Comparison of ENCODE assay signal across 8 cellular contexts in the genomic region with DNA sequence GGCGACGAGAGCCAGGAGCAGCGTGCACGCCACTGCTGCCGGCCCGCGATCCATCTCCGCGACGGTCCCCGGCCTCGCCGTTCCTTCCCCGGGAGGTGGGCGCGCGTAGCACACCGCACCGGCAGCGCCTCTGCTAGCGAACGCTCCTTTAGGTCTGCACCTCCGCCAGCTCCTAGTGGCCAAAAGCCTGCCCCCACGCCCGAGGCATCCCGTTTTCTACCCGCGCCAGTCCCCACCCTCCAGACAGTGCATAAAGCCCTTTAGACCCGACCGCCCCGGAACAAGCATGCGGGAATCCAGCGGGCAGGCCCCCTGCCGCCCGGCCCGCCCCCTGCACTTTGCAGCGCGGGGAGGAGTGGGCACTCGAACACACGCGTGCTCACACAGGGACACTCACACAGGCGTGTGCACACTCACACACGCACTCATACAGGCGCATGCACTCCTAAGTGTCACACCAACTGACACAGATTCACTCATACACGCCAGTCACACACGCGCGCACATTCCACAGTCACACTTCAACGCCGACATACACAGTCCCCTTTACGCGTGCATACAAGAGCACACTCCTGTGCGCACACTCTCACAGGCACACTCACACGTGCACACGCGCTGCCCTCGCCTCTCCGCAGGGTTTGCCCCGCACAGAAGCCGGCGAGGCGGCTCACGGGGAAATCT. TPM values are rescaled to one million over a fixed set of nuclear protein-coding genes. Genes with fewer than 3 reads are reported as not detected.
DNase-seq lines count a peak whose midpoint lies in the region; ATAC-seq and TF ChIP-seq lines count a peak whose summit lies in the region.

A gene (minus strand): TSS at position 189 of the 681 bp plus-strand sequence. CDS start 135 bp downstream, at position 54.

- peak within 1 kb of the TSS; percentile 15 to 60 (median 52) for H3K4me3 ChIP-seq in Peyer's patch
- peak within 1 kb of the TSS; percentile 41 to 89 (median 61) for H3K4me3 ChIP-seq in breast epithelium

- peak; percentile 1 for DNase-seq in EL
- peak in 1 of 3 donors; percentile 51 for DNase-seq in Peyer's patch
- DNase-seq in breast epithelium (ENCODE audit: low spot score in 2 of 2) = no peak
- peak in 1 of 2 donors; percentile 47 for DNase-seq in left colon
- DNase-seq in stimulated activated CD4-positive, alpha-beta T cell treated with anti-CD3 and anti-CD28 coated beads, Interleukin-15, amount 100 ng/mL, for 24 hours = peak; percentile 44
- DNase-seq in superior temporal gyrus (ENCODE audit: extremely low spot score) = no peak
- no peak for DNase-seq in foreskin melanocyte
- DNase-seq in NAMALWA (ENCODE audit: low spot score) = no peak

- TF ChIP-seq POLR2A in Peyer's patch (IDR thresholded peaks at IDR 0.05) = no peak
- no peak for TF ChIP-seq POLR2A in breast epithelium (IDR thresholded peaks at IDR 0.05)

- H3K4me1 ChIP-seq in Peyer's patch (peaks cover 0 to 37% (median 17%) of the 10 kb centered on the region in 4 donors), breast epithelium (peaks cover 0 to 10% of the 10 kb centered on the region in 2 donors)

- TF ChIP-seq CTCF in Peyer's patch (IDR thresholded peaks at IDR 0.05) (no peak), breast epithelium (IDR thresholded peaks at IDR 0.05) (peak in 2 of 3 donors; percentile 32 to 36)

- H3K36me3 ChIP-seq in Peyer's patch = no peaks in the 10 kb centered on the region
- H3K36me3 ChIP-seq in breast epithelium = no peaks in the 10 kb centered on the region

- intact Hi-C loops in breast epithelium (cut with DNase I; ENCODE audit: low total_unique reads) = no loop called here
- intact Hi-C loops in left colon (cut with DNase I, micrococcal nuclease) = no loop called here

- peak; percentile 65 for ATAC-seq in left colon

- H3K27ac ChIP-seq in Peyer's patch = no peak within 1 kb of the TSS
- peak within 1 kb of the TSS; percentile 46 to 62 for H3K27ac ChIP-seq in breast epithelium

- H3K9me3 ChIP-seq in Peyer's patch = no peaks in the 10 kb centered on the region
- no peaks in the 10 kb centered on the region for H3K9me3 ChIP-seq in breast epithelium

- peaks cover 0 to 19% of the 10 kb centered on the region in 2 donors for H3K27me3 ChIP-seq in Peyer's patch
- H3K27me3 ChIP-seq in breast epithelium = peaks cover 0 to 7% of the 10 kb centered on the region in 2 donors

RNA-seq across cellular contexts. Expression of the gene that starts here (rescaled TPM):
- total RNA-seq in Peyer's patch (not detected), breast epithelium (10 to 100 TPM in 2 of 3 donors, under 1 TPM in 1; under 0.01 to 60.4 (median 19.7) TPM), left colon (not detected)

Comparison
In these comparisons a context has a peak if more than half of its experiments do, and no peak if none do; other contexts are left out.
1. Peak in ATAC-seq in left colon; RNA of the gene not detected or under 1 TPM.
2. DNase-seq: peak in EL (single experiment) and stimulated activated CD4-positive, alpha-beta T cell treated with anti-CD3 and anti-CD28 coated beads, Interleukin-15, amount 100 ng/mL, for 24 hours (single experiment); none in breast epithelium (0 of 2), superior temporal gyrus (single experiment), foreskin melanocyte (single experiment) and NAMALWA (single experiment).
3. H3K27ac ChIP-seq: peak in breast epithelium (2 of 2); none in Peyer's patch (0 of 4).
4. CTCF ChIP-seq: peak in breast epithelium (2 of 3); none in Peyer's patch (0 of 6).